In genomic region chrX:111180750-111181240, GRCh38 we compare ENCODE assay signal across 16 cellular contexts.
A peak's percentile ranks its signal among the peaks of the same experiment; 100 is the strongest.
DNase-seq lines count a peak whose midpoint lies in the region; TF ChIP-seq lines count a peak whose summit lies in the region.
"Had no signal": no experiment of that assay in that cellular context is flagged by ENCODE, and none has a peak within 500 bp of the region (broad histone marks: within the 10 kb centered on the region; RNA-seq: fewer than 3 reads in every experiment).

No MANE protein-coding gene starts in this region.

- TF ChIP-seq CTCF in fibroblast of mammary gland (conservative IDR thresholded peaks at IDR 0.05; ENCODE audit: control insufficient read depth, insufficient read depth, low read depth, low read length), result no peak
- TF ChIP-seq CTCF in HFFc6 (IDR thresholded peaks at IDR 0.05), result no peak

- H3K36me3 Mint-ChIP-seq in HFFc6 (ENCODE audit: low read depth), result no peaks in the 10 kb centered on the region
- H3K36me3 Mint-ChIP-seq: CD14-positive monocyte, IgD-negative memory B cell had no signal

- no peaks in the 10 kb centered on the region; the same call in 1 of the 2 replicates for H3K9me3 Mint-ChIP-seq in HFFc6
- H3K9me3 Mint-ChIP-seq: H9, IgD-negative memory B cell had no signal

- DNase-seq in COLO668 (lab: John Stamatoyannopoulos, UW; ENCODE audit: unreplicated experiment), result peak; percentile 5
- peak; percentile 19 for DNase-seq in NCI-H1092 (lab: John Stamatoyannopoulos, UW)
- DNase-seq in NCI-H345 treated with DMSO at 0.1 percent for 48 hours (lab: John Stamatoyannopoulos, UW; ENCODE audit: unreplicated experiment), result peak; percentile 46
- DNase-seq in fibroblast of mammary gland (ENCODE audit: low read depth), result peak; percentile 15
- no peak for DNase-seq in C1 segment of cervical spinal cord (lab: John Stamatoyannopoulos, UW)
- DNase-seq in HFFc6, result no peak
- no peak for DNase-seq in mesenteric fat pad (ENCODE audit: low spot score)
- DNase-seq: Caco-2, DMS79 treated with DMSO at 0.1 percent for 48 hours, H9, Kasumi-1, MM.1S, NCI-H146, T-helper 1 cell had no signal

- no peaks in the 10 kb centered on the region for H3K27me3 Mint-ChIP-seq in HFFc6 (ENCODE audit: insufficient read depth)

- H3K4me3 Mint-ChIP-seq in HFFc6, result no peak overlapping the region
- H3K4me3 Mint-ChIP-seq: CD14-positive monocyte, IgD-negative memory B cell had no signal

- H3K4me3 ChIP-seq in fibroblast of mammary gland (ENCODE audit: control insufficient read depth, low read depth, low read length), result no peak overlapping the region

- H3K27ac Mint-ChIP-seq in HFFc6, result no peak overlapping the region
- H3K27ac Mint-ChIP-seq: CD14-positive monocyte, IgD-negative memory B cell had no signal

- no peaks in the 10 kb centered on the region for H3K4me1 Mint-ChIP-seq in HFFc6 (ENCODE audit: low read depth)
- H3K4me1 Mint-ChIP-seq: CD14-positive monocyte, IgD-negative memory B cell had no signal

Comparison
In these comparisons a context has a peak if more than half of its experiments do, and no peak if none do; other contexts are left out.
1. DNase-seq: peak in COLO668 (single experiment), NCI-H1092 (single experiment), NCI-H345 treated with DMSO at 0.1 percent for 48 hours (single experiment) and fibroblast of mammary gland (single experiment); none in C1 segment of cervical spinal cord (0 of 14), HFFc6 (single experiment) and mesenteric fat pad (single experiment).